14 cellular contexts compared by ENCODE assay signal in the genomic region with DNA sequence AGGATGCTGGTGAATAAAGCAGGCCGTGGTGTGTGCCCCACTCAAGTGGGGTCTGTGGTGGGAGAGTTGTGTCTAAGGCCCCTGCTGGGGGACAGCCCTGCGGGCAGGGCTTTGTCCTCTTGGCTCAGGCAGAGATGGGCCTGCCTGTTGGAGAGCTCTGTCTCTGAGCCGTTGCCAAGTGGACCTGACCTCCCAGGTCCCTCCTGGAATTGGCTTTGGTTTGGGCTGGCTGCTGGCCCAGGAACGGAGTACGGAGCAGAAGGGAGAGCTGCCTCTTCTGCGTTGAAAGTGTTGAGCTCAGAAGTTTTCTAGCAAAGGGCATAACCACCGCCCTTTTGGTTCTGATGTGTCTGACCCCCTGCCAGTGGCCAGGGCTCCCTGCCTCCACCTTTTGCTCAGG.
DNase-seq lines count a peak whose midpoint lies in the region; ATAC-seq, FAIRE-seq and TF ChIP-seq lines count a peak whose summit lies in the region.
"Had no signal": no experiment of that assay in that cellular context is flagged by ENCODE, and none has a peak within 500 bp of the region (broad histone marks: within the 10 kb centered on the region; RNA-seq: fewer than 3 reads in every experiment).

No MANE protein-coding gene starts in this region.

- CTCF ChIA-PET in HepG2 (lab: Yijun Ruan, JAX; ENCODE audit: low intra/inter-chr PET ratio, low total read pairs): no interaction called here

- WGBS in liver: 42% methylated on average over 7 of the region's 7 CpGs
- WGBS in HepG2 (ENCODE audit: low lambda C conversion rate): 86% methylated on average over 5 of the region's 7 CpGs
- 12 to 18% (median 15%) methylated on average over 7 of the region's 7 CpGs for WGBS in ovary, 3 donors
- WGBS in aorta, 2 donors: 27 to 28% methylated on average over 7 of the region's 7 CpGs

- TF ChIP-seq CTCF in liver (IDR thresholded peaks at IDR 0.05; ENCODE audit: low read depth, low read length, missing input control): peak; percentile 4
- TF ChIP-seq CTCF in HepG2 (CRISPR knock-in tag; IDR thresholded peaks at IDR 0.05): no peak
- no peak for TF ChIP-seq CTCF in ovary (IDR thresholded peaks at IDR 0.05)

- TF ChIP-seq EP300 in HepG2 (IDR thresholded peaks at IDR 0.05; ENCODE audit: low read depth in 2 of 2, low read length in 2 of 2): no peak
- TF ChIP-seq EP300 in HepG2 (CRISPR knock-in tag; IDR thresholded peaks at IDR 0.05; ENCODE audit: borderline replicate concordance): no peak
- no peak for TF ChIP-seq EP300 in ovary (IDR thresholded peaks at IDR 0.05)

- H3K4me2 ChIP-seq in HepG2 (ENCODE audit: low read depth, low read length): no peak overlapping the region

- no peak for FAIRE-seq in HepG2 (lab: Jason Lieb, UNC)

- POLR2A ChIA-PET in HepG2 (lab: Yijun Ruan, JAX): no interaction called here

- H4K20me1 ChIP-seq in HepG2 (ENCODE audit: insufficient read depth, low read length): no peaks in the 10 kb centered on the region

- H3K4me3 ChIP-seq in liver (ENCODE audit: low read depth in 1 of 3, low read length in 3 of 3) (no peak overlapping the region), HepG2 (replicated peaks in 1 of 3; ENCODE audit: insufficient read depth in 1 of 3, low read depth in 2 of 3, low read length in 3 of 3) (no peak overlapping the region), ovary (no peak overlapping the region), aorta (ENCODE audit: low read length in 2 of 2) (no peak overlapping the region)

- intact Hi-C loops in HepG2 (cut with micrococcal nuclease; ENCODE audit: unreplicated experiment) (loop anchor here (10.0 kb wide), 1 partner anchor 114 kb away; no protein-coding TSS in a partner anchor), Right ventricle myocardium inferior (cut with DNase I) (no loop called here), ovary (cut with DNase I) (no loop called here), aorta (cut with DNase I) (no loop called here)

- TF ChIP-seq RAD21 in liver (IDR thresholded peaks at IDR 0.05) (peak; percentile 66 to 78), HepG2 (CRISPR knock-in tag; IDR thresholded peaks at IDR 0.05) (no peak)

- H3K4me1 ChIP-seq in liver (ENCODE audit: control insufficient read depth in 4 of 4, insufficient read depth in 4 of 4, low read length in 3 of 4) (peaks cover 10 to 39% (median 18%) of the 10 kb centered on the region in 4 donors), HepG2 (ENCODE audit: insufficient read depth, low read length) (peaks cover 10% of the 10 kb centered on the region), ovary (ENCODE audit: insufficient read depth) (peaks cover 17% of the 10 kb centered on the region), aorta (ENCODE audit: control insufficient read depth in 1 of 2, insufficient read depth in 2 of 2, low read length in 2 of 2) (no peaks in the 10 kb centered on the region)

- H3K79me2 ChIP-seq in HepG2 (ENCODE audit: insufficient read depth, low read length): no peaks in the 10 kb centered on the region

- no peaks in the 10 kb centered on the region for H3K27me3 ChIP-seq in liver (ENCODE audit: control insufficient read depth in 4 of 4, insufficient read depth in 4 of 4, low read length in 3 of 4)
- H3K27me3 ChIP-seq in HepG2 (ENCODE audit: control insufficient read depth in 1 of 2, insufficient read depth in 2 of 2, low read length in 2 of 2): no peaks in the 10 kb centered on the region
- H3K27me3 ChIP-seq in ovary: no peaks in the 10 kb centered on the region
- H3K27me3 ChIP-seq in aorta (ENCODE audit: control insufficient read depth in 1 of 2, insufficient read depth in 2 of 2, low read length in 1 of 2): no peaks in the 10 kb centered on the region

- no TSS peak for BruUV-seq in HepG2 (replicated peaks; lab: Mats Ljungman, UMichigan)

- H3K9me3 ChIP-seq in liver (ENCODE audit: control insufficient read depth in 4 of 4, low read length in 3 of 4) (no peaks in the 10 kb centered on the region), HepG2 (ENCODE audit: low read length) (no peaks in the 10 kb centered on the region), ovary (no peaks in the 10 kb centered on the region), aorta (ENCODE audit: control insufficient read depth, low read length) (no peaks in the 10 kb centered on the region)

- peak overlapping the region; percentile 48 to 54 for H3K27ac ChIP-seq in liver (ENCODE audit: low read depth in 1 of 2, low read length in 2 of 2)
- no peak overlapping the region for H3K27ac ChIP-seq in HepG2 (ENCODE audit: extremely low read length, insufficient read depth, low read length)
- peak overlapping the region; percentile 0 to 40 for H3K27ac ChIP-seq in ovary
- H3K27ac ChIP-seq in aorta (ENCODE audit: low read depth in 1 of 2, low read length in 2 of 2): peak overlapping the region in 1 of 2 donors; percentile 35

- H3K36me3 ChIP-seq in liver (ENCODE audit: control insufficient read depth in 4 of 4, insufficient read depth in 3 of 4, low read depth in 1 of 4, low read length in 3 of 4): peaks cover 3 to 15% (median 4%) of the 10 kb centered on the region in 4 donors
- peaks cover 12 to 16% of the 10 kb centered on the region in 2 experiments; a peak in 3 of 5 replicates for H3K36me3 ChIP-seq in HepG2 (replicated peaks in 1 of 2; ENCODE audit: control insufficient read depth in 1 of 2, insufficient read depth in 2 of 2, low read length in 2 of 2)
- H3K36me3 ChIP-seq in ovary: no peaks in the 10 kb centered on the region
- no peaks in the 10 kb centered on the region for H3K36me3 ChIP-seq in aorta (ENCODE audit: control insufficient read depth in 1 of 2, insufficient read depth in 2 of 2, low read length in 1 of 2)

- H3K9ac ChIP-seq in liver (ENCODE audit: low read depth in 1 of 2, low read length in 2 of 2) (no peak overlapping the region), HepG2 (ENCODE audit: insufficient read depth, low read depth, low read length) (no peak overlapping the region)

- ATAC-seq in HepG2 (no peak), Right ventricle myocardium inferior (peak; percentile 74), aorta (ENCODE audit: low FRiP score) (no peak), HG02884 (IDR thresholded peaks at IDR 0.05; ENCODE audit: unreplicated experiment) (no peak)
- ATAC-seq: activated T-cell treated with anti-CD3 and anti-CD28 coated beads, Interleukin-2, amount 50 U/mL, for 4 hours; Panc1; T-helper 17 cell had no signal

- no peak overlapping the region for H2AFZ ChIP-seq in HepG2 (ENCODE audit: low read length)

- in situ Hi-C loops in HepG2 (cut with HindIII; ENCODE audit: extremely low pct_ligation_motif_present, low pct_unique_long_range_greater_than_20kb): no loop called here

- DNase-seq in HepG2 (ENCODE audit: low spot score): no peak
- DNase-seq in Right ventricle myocardium inferior (ENCODE audit: missing footprints): peak; percentile 77
- peak; percentile 71 to 95 (median 89) for DNase-seq in ovary
- DNase-seq in aorta: peak; percentile 74 to 81
- DNase-seq in NCI-H226: no peak
- DNase-seq in AG20443 (ENCODE audit: low spot score): no peak
- DNase-seq: activated T-cell treated with anti-CD3 and anti-CD28 coated beads, Interleukin-2, amount 50 U/mL, for 4 hours; effector CD4-positive, alpha-beta T cell; NCI-H1105 treated with DMSO at 0.1 percent for 48 hours; NCI-H510A treated with DMSO at 0.1 percent for 48 hours; T-helper 17 cell had no signal

- TF ChIP-seq POLR2A in HepG2 (IDR thresholded peaks at IDR 0.05; ENCODE audit: insufficient read depth in 1 of 2, low read depth in 2 of 2, low read length in 2 of 2): no peak
- TF ChIP-seq POLR2A in ovary (IDR thresholded peaks at IDR 0.05): no peak

TF ChIP-seq in liver, 16 proteins besides CTCF, POLR2A, EP300 and RAD21 (continues in another document):
- TF ChIP-seq YY1 (IDR thresholded peaks at IDR 0.05) (peak; percentile 27), TAF1 (conservative IDR thresholded peaks at IDR 0.05) (no peak), ZBTB33 (IDR thresholded peaks at IDR 0.05) (no peak)
- TF ChIP-seq, protein P1, sequence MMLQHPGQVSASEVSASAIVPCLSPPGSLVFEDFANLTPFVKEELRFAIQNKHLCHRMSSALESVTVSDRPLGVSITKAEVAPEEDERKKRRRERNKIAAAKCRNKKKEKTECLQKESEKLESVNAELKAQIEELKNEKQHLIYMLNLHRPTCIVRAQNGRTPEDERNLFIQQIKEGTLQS (IDR thresholded peaks at IDR 0.05): no peak

TF ChIP-seq in HepG2, 621 proteins besides CTCF, POLR2A, EP300 and RAD21:
- no peak for TF ChIP-seq KAT7 (CRISPR knock-in tag; IDR thresholded peaks at IDR 0.05; ENCODE audit: borderline replicate concordance)
- TF ChIP-seq FOXM1 (CRISPR knock-in tag; IDR thresholded peaks at IDR 0.05): no peak

Comparison
In these comparisons a context has a peak if more than half of its experiments do, and no peak if none do; other contexts are left out.
1. DNase-seq: peak in Right ventricle myocardium inferior (single experiment), ovary (5 of 5) and aorta (2 of 2); none in HepG2 (single experiment), NCI-H226 (single experiment) and AG20443 (single experiment).